14 cellular contexts compared by ENCODE assay signal in genomic region chr11:35088676-35089075, GRCh38. TPM values are rescaled to one million over a fixed set of nuclear protein-coding genes. Genes with fewer than 3 reads are reported as not detected.
DNase-seq lines count a peak whose midpoint lies in the region; ATAC-seq and TF ChIP-seq lines count a peak whose summit lies in the region.
"Had no signal": no experiment of that assay in that cellular context is flagged by ENCODE, and none has a peak within 500 bp of the region (broad histone marks: within the 10 kb centered on the region; RNA-seq: fewer than 3 reads in every experiment).

No MANE protein-coding gene starts in this region.

- DNase-seq in AG20443 (ENCODE audit: low spot score) (peak; percentile 27), GM23248 (peak; percentile 74), memory B cell (ENCODE audit: low spot score in 2 of 2) (no peak), A673 (ENCODE audit: low spot score) (no peak), cardiac septum (ENCODE audit: low spot score) (no peak)
- DNase-seq in activated naive CD8-positive, alpha-beta T cell treated with anti-CD3 and anti-CD28 coated beads, Interleukin-2, amount 50 U/mL, for 24 hours: no peak
- DNase-seq: activated CD4-positive, alpha-beta T cell treated with anti-CD3 and anti-CD28 coated beads, Interleukin-2, amount 50 U/mL, for 4 hours; amygdala; endodermal cell; stimulated activated CD4-positive, alpha-beta T cell treated with anti-CD3 and anti-CD28 coated beads, Interleukin-2, amount 100 ng/mL, for 48 hours; substantia nigra had no signal

- H3K27ac ChIP-seq in GM23248: no peak overlapping the region; the same call in 1 of the 2 replicates
- no peak overlapping the region for H3K27ac ChIP-seq in A673 (ENCODE audit: low read depth, low read length, poor library complexity, severe bottlenecking)
- H3K27ac ChIP-seq: C4-2B had no signal

- H3K36me3 Mint-ChIP-seq in activated naive CD8-positive, alpha-beta T cell treated with anti-CD3 and anti-CD28 coated beads, Interleukin-2, amount 50 U/mL, for 24 hours (ENCODE audit: low read depth): no peaks in the 10 kb centered on the region
- H3K36me3 Mint-ChIP-seq in memory B cell: peaks cover 1% of the 10 kb centered on the region

- BruUV-seq in A673 (replicated peaks; lab: Mats Ljungman, UMichigan): no TSS peak

- in situ Hi-C loops in GM23248 (cut with MboI): no loop called here

- H4K20me1 ChIP-seq in GM23248 (ENCODE audit: insufficient read depth): no peaks in the 10 kb centered on the region

- H3K36me3 ChIP-seq in GM23248 (ENCODE audit: low read depth) (no peaks in the 10 kb centered on the region), A673 (ENCODE audit: insufficient read depth, low read length, poor library complexity, severe bottlenecking) (no peaks in the 10 kb centered on the region)

- H3K9me3 Mint-ChIP-seq in activated naive CD8-positive, alpha-beta T cell treated with anti-CD3 and anti-CD28 coated beads, Interleukin-2, amount 50 U/mL, for 24 hours: peaks cover 4% of the 10 kb centered on the region
- H3K9me3 Mint-ChIP-seq in memory B cell: no peaks in the 10 kb centered on the region

- H3K79me2 ChIP-seq in GM23248 (ENCODE audit: insufficient read depth): no peaks in the 10 kb centered on the region

- 58 to 63% methylated on average over 4 of the region's 4 CpGs for WGBS in GM23248 (ENCODE audit: low coverage in 1 of 2, low lambda C conversion rate in 2 of 2, missing lambda C conversion rate in 2 of 2), 2 experiments

- ATAC-seq in activated naive CD8-positive, alpha-beta T cell treated with anti-CD3 and anti-CD28 coated beads, Interleukin-2, amount 50 U/mL, for 24 hours: no peak
- ATAC-seq in memory B cell (ENCODE audit: low read depth) (no peak), HG02938 (IDR thresholded peaks at IDR 0.05; ENCODE audit: unreplicated experiment) (no peak), GM19455 (IDR thresholded peaks at IDR 0.05; ENCODE audit: unreplicated experiment) (no peak)

- no peaks in the 10 kb centered on the region for H3K27me3 Mint-ChIP-seq in activated naive CD8-positive, alpha-beta T cell treated with anti-CD3 and anti-CD28 coated beads, Interleukin-2, amount 50 U/mL, for 24 hours
- H3K27me3 Mint-ChIP-seq in memory B cell: no peaks in the 10 kb centered on the region

- peaks cover 71% of the 10 kb centered on the region for H3K4me1 Mint-ChIP-seq in activated naive CD8-positive, alpha-beta T cell treated with anti-CD3 and anti-CD28 coated beads, Interleukin-2, amount 50 U/mL, for 24 hours
- H3K4me1 Mint-ChIP-seq in memory B cell: peaks cover 45% of the 10 kb centered on the region

- H3K4me3 ChIP-seq in GM23248: no peak overlapping the region
- H3K4me3 ChIP-seq in A673 (ENCODE audit: low read depth, low read length, poor library complexity, severe bottlenecking): no peak overlapping the region

- H3K4me3 Mint-ChIP-seq in activated naive CD8-positive, alpha-beta T cell treated with anti-CD3 and anti-CD28 coated beads, Interleukin-2, amount 50 U/mL, for 24 hours: no peak overlapping the region
- H3K4me3 Mint-ChIP-seq in memory B cell: peak overlapping the region; percentile 36
- H3K4me3 Mint-ChIP-seq: endodermal cell had no signal

- H3K9me3 ChIP-seq in GM23248 (ENCODE audit: low read depth) (no peaks in the 10 kb centered on the region), A673 (ENCODE audit: low read depth, low read length, poor library complexity, severe bottlenecking) (no peaks in the 10 kb centered on the region)

- intact Hi-C loops in A673 (cut with micrococcal nuclease; ENCODE audit: unreplicated experiment) (no loop called here), cardiac septum (cut with DNase I) (no loop called here)

- H3K4me2 ChIP-seq in GM23248 (ENCODE audit: unreplicated experiment): no peak overlapping the region

- peaks cover 23% of the 10 kb centered on the region for H3K4me1 ChIP-seq in GM23248 (ENCODE audit: insufficient read depth)
- no peaks in the 10 kb centered on the region for H3K4me1 ChIP-seq in A673 (ENCODE audit: insufficient read depth, low read length, poor library complexity, severe bottlenecking)

- CTCF ChIA-PET in A673 (lab: Charles Lee): no interaction called here

- peaks cover 16% of the 10 kb centered on the region for H3F3A ChIP-seq in GM23248 (ENCODE audit: insufficient read depth)

- no peaks in the 10 kb centered on the region for H3K9me2 ChIP-seq in GM23248 (ENCODE audit: insufficient read depth)

- H3K27me3 ChIP-seq in GM23248 (replicated peaks; ENCODE audit: insufficient read depth) (no peaks in the 10 kb centered on the region), A673 (replicated peaks; ENCODE audit: insufficient read depth, low read depth, low read length, poor library complexity) (no peaks in the 10 kb centered on the region)

- no peak overlapping the region for H3K9ac ChIP-seq in GM23248

- no peak for TF ChIP-seq CTCF in A673 (conservative IDR thresholded peaks at IDR 0.05; ENCODE audit: low read depth, low read length)

- H3K27ac Mint-ChIP-seq in activated naive CD8-positive, alpha-beta T cell treated with anti-CD3 and anti-CD28 coated beads, Interleukin-2, amount 50 U/mL, for 24 hours: peak overlapping the region; percentile 57
- H3K27ac Mint-ChIP-seq in memory B cell: peak overlapping the region; percentile 100
- H3K27ac Mint-ChIP-seq: endodermal cell had no signal

- POLR2A ChIA-PET in A673 (lab: Charles Lee; ENCODE audit: low non-redundant PET): no interaction called here

- no peak overlapping the region for H2AFZ ChIP-seq in GM23248

RNA-seq across cellular contexts. Expression of gene CD44, which starts 50.3 kb away (rescaled TPM):
- 405 and 506 TPM in 2 replicates for total RNA-seq in GM23248 (2014; rRNA removed; shearing (Covaris generic))
- 519 and 523 TPM in 2 replicates for polyA plus RNA-seq in GM23248 (2016; fragmentation: Nextera tagmentation; extraction: Ambion mirVana)
- total RNA-seq in A673 (2021): 13.1 and 15.9 TPM in 2 replicates
- total RNA-seq in cardiac septum: 55.6 TPM

Comparison
In these comparisons a context has a peak if more than half of its experiments do, and no peak if none do; other contexts are left out.
1. DNase-seq: peak in AG20443 (single experiment) and GM23248 (single experiment); none in activated naive CD8-positive, alpha-beta T cell treated with anti-CD3 and anti-CD28 coated beads, Interleukin-2, amount 50 U/mL, for 24 hours (single experiment), memory B cell (0 of 2), A673 (single experiment) and cardiac septum (single experiment).